ENCODE assay signal across 11 cellular contexts in the genomic region with DNA sequence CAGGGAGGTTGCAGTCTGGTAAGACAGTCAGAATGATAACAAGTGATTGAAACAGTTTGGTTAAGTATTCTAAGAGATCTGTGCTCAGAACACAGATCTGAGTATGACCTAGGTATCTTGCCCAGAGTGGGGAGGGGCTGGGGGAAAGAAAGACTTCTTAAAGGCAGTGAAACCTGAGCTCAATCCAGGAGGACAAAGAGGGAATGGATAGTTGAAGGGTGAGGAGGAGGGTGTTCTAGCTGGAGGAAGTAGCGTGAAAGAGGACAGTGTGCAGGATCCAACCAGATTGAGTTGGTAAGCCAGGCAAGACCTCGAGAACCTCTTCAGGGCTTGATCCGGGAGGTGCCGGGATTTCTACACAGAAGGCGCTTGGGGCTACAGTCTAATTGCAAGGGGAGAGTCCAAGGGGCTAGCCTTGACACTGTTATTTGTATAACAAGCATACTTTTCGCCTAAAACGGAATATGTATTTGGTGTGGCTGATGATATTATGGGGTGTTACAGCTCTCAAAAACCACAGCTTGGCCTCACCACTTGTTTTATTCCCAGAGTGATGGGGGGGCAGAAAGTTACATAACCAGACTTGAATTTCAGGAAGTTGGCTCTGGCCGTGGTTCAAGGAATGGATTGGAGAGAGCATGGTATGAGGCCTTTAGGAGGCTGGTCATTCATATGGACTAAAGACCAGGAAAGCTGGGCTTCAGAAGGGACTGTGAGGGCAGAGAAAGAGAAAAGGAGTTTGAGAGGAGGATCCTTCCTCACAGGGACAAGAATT. TPM values are rescaled to one million over a fixed set of nuclear protein-coding genes. Genes with fewer than 3 reads are reported as not detected.
DNase-seq lines count a peak whose midpoint lies in the region; ATAC-seq and TF ChIP-seq lines count a peak whose summit lies in the region.
"Had no signal": no experiment of that assay in that cellular context is flagged by ENCODE, and none has a peak within 500 bp of the region (broad histone marks: within the 10 kb centered on the region; RNA-seq: fewer than 3 reads in every experiment).

No MANE protein-coding gene starts in this region.

- no peak for TF ChIP-seq EP300 in sigmoid colon (IDR thresholded peaks at IDR 0.05)

- H3K27me3 Mint-ChIP-seq in CD4-positive, CD25-positive, alpha-beta regulatory T cell: no peaks in the 10 kb centered on the region
- H3K27me3 Mint-ChIP-seq in dendritic cell treated with granulocyte-macrophage colony-stimulating factor and Interleukin-4, amounts not matched to agents 40 ng/mL and 50 ng/mL, for 4 days: no peaks in the 10 kb centered on the region
- H3K27me3 Mint-ChIP-seq in naive B cell: no peaks in the 10 kb centered on the region

- H3K9me3 ChIP-seq in CD4-positive, CD25-positive, alpha-beta regulatory T cell (ENCODE audit: control insufficient read depth in 2 of 2, low read length in 2 of 2): no peaks in the 10 kb centered on the region
- H3K9me3 ChIP-seq in MG63 (no peaks in the 10 kb centered on the region), sigmoid colon (no peaks in the 10 kb centered on the region)

- no peak for TF ChIP-seq CTCF in sigmoid colon (IDR thresholded peaks at IDR 0.05)

- H3K4me3 ChIP-seq in CD4-positive, CD25-positive, alpha-beta regulatory T cell (ENCODE audit: low read depth, low read length): peak overlapping the region; percentile 55
- H3K4me3 ChIP-seq in MG63: no peak overlapping the region
- no peak overlapping the region for H3K4me3 ChIP-seq in sigmoid colon

- peaks cover 42 to 94% (median 77%) of the 10 kb centered on the region in 4 donors for H3K4me1 Mint-ChIP-seq in CD4-positive, CD25-positive, alpha-beta regulatory T cell
- peaks cover 74% of the 10 kb centered on the region for H3K4me1 Mint-ChIP-seq in dendritic cell treated with granulocyte-macrophage colony-stimulating factor and Interleukin-4, amounts not matched to agents 40 ng/mL and 50 ng/mL, for 4 days (ENCODE audit: low read depth)
- H3K4me1 Mint-ChIP-seq in naive B cell: peaks cover 76 to 90% (median 82%) of the 10 kb centered on the region in 3 donors

- no peak for ATAC-seq in CD4-positive, CD25-positive, alpha-beta regulatory T cell (ENCODE audit: low read depth in 2 of 2)
- ATAC-seq in naive B cell (ENCODE audit: low read depth in 2 of 2): no peak
- ATAC-seq in HG02938 (IDR thresholded peaks at IDR 0.05; ENCODE audit: unreplicated experiment): no peak

- H3K27ac Mint-ChIP-seq in CD4-positive, CD25-positive, alpha-beta regulatory T cell: peak overlapping the region; percentile 88 to 94 (median 92)
- peak overlapping the region; percentile 83 for H3K27ac Mint-ChIP-seq in dendritic cell treated with granulocyte-macrophage colony-stimulating factor and Interleukin-4, amounts not matched to agents 40 ng/mL and 50 ng/mL, for 4 days
- H3K27ac Mint-ChIP-seq in naive B cell: peak overlapping the region; percentile 86 to 98 (median 96)

- TF ChIP-seq POLR2A in sigmoid colon (IDR thresholded peaks at IDR 0.05): no peak

- peak overlapping the region; percentile 66 for H3K27ac ChIP-seq in CD4-positive, CD25-positive, alpha-beta regulatory T cell (ENCODE audit: insufficient read depth, low read length, poor library complexity, severe bottlenecking)
- H3K27ac ChIP-seq in sigmoid colon: peak overlapping the region in 1 of 4 donors; percentile 34

- no peaks in the 10 kb centered on the region for H3K9me3 Mint-ChIP-seq in CD4-positive, CD25-positive, alpha-beta regulatory T cell
- H3K9me3 Mint-ChIP-seq in dendritic cell treated with granulocyte-macrophage colony-stimulating factor and Interleukin-4, amounts not matched to agents 40 ng/mL and 50 ng/mL, for 4 days: no peaks in the 10 kb centered on the region
- H3K9me3 Mint-ChIP-seq in naive B cell: no peaks in the 10 kb centered on the region

- peaks cover 97% of the 10 kb centered on the region for H3K4me1 ChIP-seq in CD4-positive, CD25-positive, alpha-beta regulatory T cell (ENCODE audit: control insufficient read depth, insufficient read depth, low read length, poor library complexity, severe bottlenecking)
- H3K4me1 ChIP-seq in sigmoid colon: peaks cover 0 to 23% (median 17%) of the 10 kb centered on the region in 4 donors

- 65 to 82% methylated on average over 8 of the region's 8 CpGs for WGBS in sigmoid colon, 2 donors

- DNase-seq in CD4-positive, CD25-positive, alpha-beta regulatory T cell: no peak
- DNase-seq in MG63: peak; percentile 30
- DNase-seq in naive B cell: no peak
- no peak for DNase-seq in DMS79 treated with DMSO at 0.1 percent for 48 hours (lab: John Stamatoyannopoulos, UW)
- DNase-seq in posterior vena cava (ENCODE audit: low spot score): no peak
- DNase-seq in sigmoid colon: no peak
- DNase-seq: EL, RPMI8226 had no signal

- H3K36me3 ChIP-seq in CD4-positive, CD25-positive, alpha-beta regulatory T cell (ENCODE audit: control insufficient read depth, insufficient read depth, low read length): peaks cover 51% of the 10 kb centered on the region
- no peaks in the 10 kb centered on the region for H3K36me3 ChIP-seq in MG63
- H3K36me3 ChIP-seq in sigmoid colon: no peaks in the 10 kb centered on the region

- intact Hi-C loops in dendritic cell treated with granulocyte-macrophage colony-stimulating factor and Interleukin-4, amounts not matched to agents 40 ng/mL and 50 ng/mL, for 4 days (cut with micrococcal nuclease): no loop called here
- intact Hi-C loops in posterior vena cava (cut with DNase I): no loop called here
- intact Hi-C loops in sigmoid colon (cut with DNase I): no loop called here

- H3K36me3 Mint-ChIP-seq in CD4-positive, CD25-positive, alpha-beta regulatory T cell: peaks cover 39% of the 10 kb centered on the region
- H3K36me3 Mint-ChIP-seq in dendritic cell treated with granulocyte-macrophage colony-stimulating factor and Interleukin-4, amounts not matched to agents 40 ng/mL and 50 ng/mL, for 4 days (ENCODE audit: low read depth): peaks cover 48% of the 10 kb centered on the region
- peaks cover 4 to 34% of the 10 kb centered on the region in 2 donors for H3K36me3 Mint-ChIP-seq in naive B cell

- H3K4me3 Mint-ChIP-seq in CD4-positive, CD25-positive, alpha-beta regulatory T cell: peak overlapping the region; percentile 72 to 84 (median 78)
- H3K4me3 Mint-ChIP-seq in dendritic cell treated with granulocyte-macrophage colony-stimulating factor and Interleukin-4, amounts not matched to agents 40 ng/mL and 50 ng/mL, for 4 days: no peak overlapping the region
- H3K4me3 Mint-ChIP-seq in naive B cell: peak overlapping the region; percentile 61 to 92 (median 85)

- H3K27me3 ChIP-seq in CD4-positive, CD25-positive, alpha-beta regulatory T cell (ENCODE audit: control insufficient read depth, insufficient read depth, low read length): no peaks in the 10 kb centered on the region
- no peaks in the 10 kb centered on the region for H3K27me3 ChIP-seq in MG63
- no peaks in the 10 kb centered on the region for H3K27me3 ChIP-seq in sigmoid colon

RNA-seq across cellular contexts. Expression of a gene that starts 19.1 kb away (rescaled TPM):
- 174 TPM for total RNA-seq in CD4-positive, CD25-positive, alpha-beta regulatory T cell
- polyA plus RNA-seq in CD4-positive, CD25-positive, alpha-beta regulatory T cell: 100 to 1,000 TPM; 207 to 251 (median 233) TPM
- total RNA-seq in MG63 (2014; rRNA removed; shearing (Covaris generic); ENCODE audit: low replicate concordance): not detected in 2 replicates
- 100 to 1,000 TPM; 273 to 418 (median 333) TPM for polyA plus RNA-seq in naive B cell (ENCODE audit: low read depth in 6 of 6)
- total RNA-seq in posterior vena cava: 10 to 100 TPM; 14.1 to 15.2 TPM
- 10 to 100 TPM in 1 of 4 donors, 1 to 10 TPM in 3; 8.0 to 19.6 (median 9.6) TPM for total RNA-seq in sigmoid colon
- 10 to 100 TPM in 2 of 3 donors, 1 to 10 TPM in 1; 7.8 to 52.9 (median 10.6) TPM for polyA plus RNA-seq in sigmoid colon
- polyA plus RNA-seq: neural cell had no signal
